Comparison of ENCODE assay signal across 18 cellular contexts in genomic region chr2:27271631-27272340, GRCh38. TPM values are rescaled to one million over a fixed set of nuclear protein-coding genes. Genes with fewer than 3 reads are reported as not detected.
"Had no signal": no experiment of that assay in that cellular context is flagged by ENCODE, and none has a peak within 500 bp of the region (broad histone marks: within the 10 kb centered on the region; RNA-seq: fewer than 3 reads in every experiment).

No MANE protein-coding gene starts in this region.

- H3K4me3 ChIP-seq: breast epithelium, dorsolateral prefrontal cortex, esophagus squamous epithelium, psoas muscle, stomach had no signal

- H3K36me3 ChIP-seq: breast epithelium, esophagus squamous epithelium, stomach had no signal

- ATAC-seq: psoas muscle had no signal

- H3K9me3 ChIP-seq: breast epithelium, esophagus squamous epithelium, psoas muscle, stomach had no signal

- H3K4me1 ChIP-seq: breast epithelium, esophagus squamous epithelium, psoas muscle, stomach had no signal

- DNase-seq: activated CD4-positive, alpha-beta memory T cell treated with anti-CD3 and anti-CD28 coated beads, Interleukin-2, amount 10 ng/mL, durations not matched to agents 7 days and 5 days; activated CD4-positive, alpha-beta T cell treated with anti-CD3 and anti-CD28 coated beads for 1 hour; activated gamma-delta T cell treated with Interleukin-2 at 50 U/mL for 16 hours; activated naive CD8-positive, alpha-beta T cell treated with anti-CD3 and anti-CD28 coated beads for 36 hours; activated T-cell treated with anti-CD3 and anti-CD28 coated beads, Interleukin-2, amount 50 U/mL, for 48 hours; aorta; esophagus squamous epithelium; foreskin fibroblast; glutamatergic neuron; occipital lobe; psoas muscle; stimulated activated CD4-positive, alpha-beta T cell treated with anti-CD3 and anti-CD28 coated beads, Interleukin-15, amount 100 ng/mL, for 24 hours; stimulated activated CD4-positive, alpha-beta T cell treated with anti-CD3 and anti-CD28 coated beads, Interleukin-4, amount 100 ng/mL, for 4 hours; stomach; T-helper 2 cell had no signal

- H3K27ac ChIP-seq: breast epithelium, esophagus squamous epithelium, psoas muscle, stomach had no signal

RNA-seq across cellular contexts. Expression of gene DNAJC5G, which starts 3.4 kb away (rescaled TPM):
- total RNA-seq: activated CD4-positive, alpha-beta memory T cell treated with anti-CD3 and anti-CD28 coated beads, Interleukin-2, amount 10 ng/mL, durations not matched to agents 7 days and 5 days; activated naive CD8-positive, alpha-beta T cell treated with anti-CD3 and anti-CD28 coated beads for 36 hours; aorta; breast epithelium; occipital lobe; psoas muscle; stomach had no signal
- polyA plus RNA-seq: psoas muscle, stomach, urinary bladder had no signal

RNA-seq across cellular contexts. Expression of gene SLC30A3, which starts 8.9 kb away (rescaled TPM):
- total RNA-seq: stomach had no signal
- polyA plus RNA-seq: stomach had no signal

RNA-seq across cellular contexts. Expression of gene TRIM54, which starts 10.4 kb away (rescaled TPM):
- total RNA-seq: esophagus squamous epithelium, occipital lobe had no signal
